ENCODE assay signal across 1 cellular context in the genomic region with DNA sequence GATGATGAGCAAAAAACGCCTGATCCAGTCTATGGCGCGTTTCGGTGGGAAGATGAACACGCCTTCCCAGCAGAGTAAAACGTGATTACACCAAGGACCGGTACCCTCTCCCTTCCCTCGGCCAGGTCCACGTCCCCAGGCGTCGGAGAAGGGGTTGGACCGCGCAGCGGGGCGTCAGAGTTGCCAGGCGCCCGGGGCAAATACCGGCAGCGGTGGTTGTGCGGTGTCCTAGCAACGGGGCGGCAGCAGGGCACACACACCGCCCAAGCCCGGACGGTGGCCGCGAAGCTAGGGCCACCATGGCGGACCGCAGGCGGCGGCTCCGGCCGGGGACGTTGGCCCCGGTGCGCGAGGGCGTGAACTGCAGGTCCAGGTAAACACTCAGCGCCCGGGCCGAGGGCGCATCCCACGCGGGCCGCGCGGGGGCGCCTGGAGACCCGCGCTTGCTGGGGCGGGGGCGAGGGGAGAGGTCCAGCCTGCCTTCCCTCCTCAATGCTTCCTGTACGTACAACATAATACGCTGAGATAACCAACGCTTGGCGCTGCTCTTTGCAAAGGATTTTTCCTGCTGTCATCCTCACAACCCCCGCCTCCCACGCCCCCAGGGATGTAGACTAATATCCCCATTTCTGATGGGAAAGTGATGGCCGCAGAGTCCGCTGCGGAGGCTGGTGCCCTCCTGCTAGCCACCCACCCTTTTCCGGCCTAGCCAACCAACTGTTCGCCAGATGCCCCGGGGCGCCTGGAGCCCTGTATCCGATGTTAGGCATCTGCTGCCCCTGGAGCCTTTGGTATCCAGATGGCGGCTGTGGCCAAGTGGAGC.
A peak's percentile ranks its signal among the peaks of the same experiment; 100 is the strongest.
TF ChIP-seq lines count a peak whose summit lies in the region.

A gene with protein sequence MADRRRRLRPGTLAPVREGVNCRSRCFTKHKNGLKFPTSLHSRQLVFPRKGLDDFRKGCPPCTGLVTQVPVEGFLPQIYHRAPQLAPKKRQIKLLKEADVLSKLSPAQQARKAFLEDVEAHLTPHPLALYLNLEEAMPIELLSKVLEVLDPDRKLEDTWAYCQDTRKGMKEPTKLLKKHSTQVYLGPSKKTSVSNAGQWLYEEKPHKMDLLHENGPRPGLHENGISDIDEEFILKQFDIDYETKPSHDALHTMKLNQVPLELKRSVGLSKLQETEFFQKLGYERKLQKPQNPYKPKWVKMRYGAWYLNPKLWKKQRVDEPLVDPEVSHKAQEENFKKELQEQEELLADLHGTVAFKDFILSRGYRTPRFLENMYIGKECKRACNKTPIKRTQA (plus strand): TSS at position 274 of the 823 bp plus-strand sequence. CDS start 26 bp downstream, at position 300.

TF ChIP-seq in SK-N-SH, 30 proteins besides CTCF, POLR2A, EP300 and RAD21 (continued from another document):
- TF ChIP-seq ZBTB33 (IDR thresholded peaks at IDR 0.05; ENCODE audit: borderline replicate concordance, low read depth): no peak
- TF ChIP-seq, protein P1, sequence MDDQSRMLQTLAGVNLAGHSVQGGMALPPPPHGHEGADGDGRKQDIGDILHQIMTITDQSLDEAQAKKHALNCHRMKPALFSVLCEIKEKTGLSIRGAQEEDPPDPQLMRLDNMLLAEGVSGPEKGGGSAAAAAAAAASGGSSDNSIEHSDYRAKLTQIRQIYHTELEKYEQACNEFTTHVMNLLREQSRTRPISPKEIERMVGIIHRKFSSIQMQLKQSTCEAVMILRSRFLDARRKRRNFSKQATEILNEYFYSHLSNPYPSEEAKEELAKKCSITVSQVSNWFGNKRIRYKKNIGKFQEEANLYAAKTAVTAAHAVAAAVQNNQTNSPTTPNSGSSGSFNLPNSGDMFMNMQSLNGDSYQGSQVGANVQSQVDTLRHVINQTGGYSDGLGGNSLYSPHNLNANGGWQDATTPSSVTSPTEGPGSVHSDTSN (IDR thresholded peaks at IDR 0.05): no peak
- TF ChIP-seq GATA2 (CRISPR knock-in tag; IDR thresholded peaks at IDR 0.05): peak; percentile 23; the same call in 1 of the 2 replicates
- TF ChIP-seq ELF1 (IDR thresholded peaks at IDR 0.05): no peak
- no peak for TF ChIP-seq SIN3A (IDR thresholded peaks at IDR 0.05; ENCODE audit: borderline replicate concordance, low read depth, low read length)
- TF ChIP-seq FOXJ3 (CRISPR knock-in tag; IDR thresholded peaks at IDR 0.05): 0 out of 2 replicates have a peak, but pooled peaks have one; percentile 24
- TF ChIP-seq, protein P2, sequence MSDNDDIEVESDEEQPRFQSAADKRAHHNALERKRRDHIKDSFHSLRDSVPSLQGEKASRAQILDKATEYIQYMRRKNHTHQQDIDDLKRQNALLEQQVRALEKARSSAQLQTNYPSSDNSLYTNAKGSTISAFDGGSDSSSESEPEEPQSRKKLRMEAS (IDR thresholded peaks at IDR 0.05; ENCODE audit: low read depth): no peak; the same call in 1 of the 2 replicates
- TF ChIP-seq MXI1 (IDR thresholded peaks at IDR 0.05; ENCODE audit: low read depth, low read length): peak; percentile 65
- TF ChIP-seq FOSL2 (IDR thresholded peaks at IDR 0.05; ENCODE audit: borderline replicate concordance, low read depth): no peak
- TF ChIP-seq NFIC (IDR thresholded peaks at IDR 0.05; ENCODE audit: borderline replicate concordance): no peak
- TF ChIP-seq RCOR1 (IDR thresholded peaks at IDR 0.05; ENCODE audit: low read length): peak; percentile 10; the same call in 1 of the 2 replicates
- TF ChIP-seq REST (IDR thresholded peaks at IDR 0.05; ENCODE audit: low read depth, low read length): 0 out of 2 replicates have a peak, but pooled peaks have one; percentile 12
- TF ChIP-seq TAF1 (IDR thresholded peaks at IDR 0.05; ENCODE audit: borderline replicate concordance, low read depth, low read length): peak; percentile 44; the same call in 1 of the 2 replicates
- TF ChIP-seq EZH2phosphoT487 (IDR thresholded peaks at IDR 0.05; ENCODE audit: borderline replicate concordance, low read depth): no peak
- no peak for TF ChIP-seq CHD2 (IDR thresholded peaks at IDR 0.05; ENCODE audit: low read length, partially characterized antibody)
TF ChIP-seq in SK-N-SH: peak in this region for 9.
